Comparison of ENCODE assay signal across 28 cellular contexts in genomic region chr6:69843189-69843588, GRCh38. TPM values are rescaled to one million over a fixed set of nuclear protein-coding genes. Genes with fewer than 3 reads are reported as not detected.
"Had no signal": no experiment of that assay in that cellular context is flagged by ENCODE, and none has a peak within 500 bp of the region (broad histone marks: within the 10 kb centered on the region; RNA-seq: fewer than 3 reads in every experiment).

No MANE protein-coding gene starts in this region.

- H3K36me3 ChIP-seq: gastrocnemius medialis, neural progenitor cell, suprapubic skin, transverse colon, upper lobe of right lung, uterus had no signal

- ATAC-seq: effector memory CD8-positive, alpha-beta T cell; gastrocnemius medialis; left lobe of liver; mucosa of descending colon; naive thymus-derived CD4-positive, alpha-beta T cell; sciatic nerve; upper lobe of right lung had no signal

- DNase-seq: effector memory CD8-positive, alpha-beta T cell; gastrocnemius medialis; head of caudate nucleus; kidney; mesenchymal stem cell; mucosa of descending colon; naive thymus-derived CD4-positive, alpha-beta T cell; stimulated activated CD4-positive, alpha-beta T cell treated with anti-CD3 and anti-CD28 coated beads, Interleukin-12 subunit alpha, Interleukin-12 subunit beta, amount 100 ng/mL, for 4 hours; stimulated activated CD4-positive, alpha-beta T cell treated with anti-CD3 and anti-CD28 coated beads, Interleukin-1b, Interleukin-23, amount 100 ng/mL, for 48 hours; stimulated activated CD4-positive, alpha-beta T cell treated with anti-CD3 and anti-CD28 coated beads, Interleukin-4, amount 100 ng/mL, for 1 hour; stimulated activated CD8-positive, alpha-beta memory T cell treated with anti-CD3 and anti-CD28 coated beads, Interleukin-4, amount 100 ng/mL, for 48 hours; stimulated activated naive CD4-positive, alpha-beta T cell treated with Interleukin-2 at 50 U/mL for 16 hours; transverse colon; upper lobe of right lung; uterus had no signal

- H3K4me3 Mint-ChIP-seq: effector memory CD8-positive, alpha-beta T cell; mesothelial cell of epicardium; naive thymus-derived CD4-positive, alpha-beta T cell; nephron; neural progenitor cell had no signal

- H3K4me1 Mint-ChIP-seq: mesothelial cell of epicardium; naive thymus-derived CD4-positive, alpha-beta T cell; neural progenitor cell had no signal

- H3K4me3 ChIP-seq: coronary artery, gastrocnemius medialis, hepatocyte, lung, mucosa of descending colon, neural progenitor cell, smooth muscle cell, suprapubic skin, transverse colon, upper lobe of right lung, uterus had no signal

- H3K9me3 ChIP-seq: gastrocnemius medialis, mucosa of descending colon, suprapubic skin, transverse colon, upper lobe of right lung, uterus had no signal

- H3K4me1 ChIP-seq: neural progenitor cell, parathyroid adenoma, suprapubic skin, transverse colon, upper lobe of right lung, uterus had no signal

- H3K27me3 Mint-ChIP-seq: progenitor cell of endocrine pancreas had no signal

- H3K36me3 Mint-ChIP-seq: mesothelial cell of epicardium; naive thymus-derived CD4-positive, alpha-beta T cell; neural progenitor cell had no signal

- H3K9me3 Mint-ChIP-seq: effector memory CD8-positive, alpha-beta T cell; mesothelial cell of epicardium; naive thymus-derived CD4-positive, alpha-beta T cell; nephron; neural progenitor cell had no signal

- H3K27ac ChIP-seq: coronary artery, gastrocnemius medialis, hepatocyte, neural progenitor cell, parathyroid adenoma, suprapubic skin, transverse colon, upper lobe of right lung, uterus had no signal

- H3K27me3 ChIP-seq: gastrocnemius medialis, hepatocyte, neural progenitor cell, upper lobe of right lung, uterus had no signal

- H3K27ac Mint-ChIP-seq: effector memory CD8-positive, alpha-beta T cell; mesothelial cell of epicardium; naive thymus-derived CD4-positive, alpha-beta T cell; nephron; neural progenitor cell; progenitor cell of endocrine pancreas had no signal

RNA-seq across cellular contexts. Expression of gene COL19A1, which starts 23.2 kb away (rescaled TPM):
- total RNA-seq: glomerular endothelial cell, upper lobe of right lung had no signal
